In genomic region chr13:113458218-113459065, GRCh38 we compare ENCODE assay signal across 9 cellular contexts. TPM values are rescaled to one million over a fixed set of nuclear protein-coding genes. Genes with fewer than 3 reads are reported as not detected.
DNase-seq lines count a peak whose midpoint lies in the region; ATAC-seq and TF ChIP-seq lines count a peak whose summit lies in the region.
"Had no signal": no experiment of that assay in that cellular context is flagged by ENCODE, and none has a peak within 500 bp of the region (broad histone marks: within the 10 kb centered on the region; RNA-seq: fewer than 3 reads in every experiment).

No MANE protein-coding gene starts in this region.

- no peaks in the 10 kb centered on the region for H3K9me3 ChIP-seq in MG63
- no peaks in the 10 kb centered on the region for H3K9me3 ChIP-seq in vagina

- no peak for ATAC-seq in GM19328 (IDR thresholded peaks at IDR 0.05; ENCODE audit: unreplicated experiment)
- no peak for ATAC-seq in effector memory CD8-positive, alpha-beta T cell (replicated peaks)

- H3K27me3 Mint-ChIP-seq in nephron (ENCODE audit: low read depth) = no peaks in the 10 kb centered on the region
- no peaks in the 10 kb centered on the region for H3K27me3 Mint-ChIP-seq in T-helper 2 cell treated with Interferon-gamma antibody and Interleukin-4, amounts not matched to agents 5 μg/mL and 100 μg/mL, for 36 hours (ENCODE audit: low read depth)
- H3K27me3 Mint-ChIP-seq in effector memory CD8-positive, alpha-beta T cell = no peaks in the 10 kb centered on the region

- H3K4me1 Mint-ChIP-seq in nephron = peaks cover 10% of the 10 kb centered on the region
- no peaks in the 10 kb centered on the region for H3K4me1 Mint-ChIP-seq in T-helper 2 cell treated with Interferon-gamma antibody and Interleukin-4, amounts not matched to agents 5 μg/mL and 100 μg/mL, for 36 hours (ENCODE audit: low read depth)
- no peaks in the 10 kb centered on the region for H3K4me1 Mint-ChIP-seq in effector memory CD8-positive, alpha-beta T cell (ENCODE audit: low read depth in 2 of 2)

- TF ChIP-seq CTCF in dorsolateral prefrontal cortex (IDR thresholded peaks at IDR 0.05 in 54 of 56, conservative IDR thresholded peaks at IDR 0.05 in 2 of 56; ENCODE audit: low read depth in 1 of 56, partially characterized antibody in 56 of 56) = peak in 46 of 56 donors; percentile 4 to 58 (median 38)
- TF ChIP-seq CTCF in nephron (IDR thresholded peaks at IDR 0.05; ENCODE audit: unreplicated experiment in 3 of 3) = peak; percentile 16 to 51 (median 38)
- TF ChIP-seq CTCF in vagina (IDR thresholded peaks at IDR 0.05) = no peak

- no peak overlapping the region for H3K4me3 ChIP-seq in MG63
- no peak overlapping the region for H3K4me3 ChIP-seq in dorsolateral prefrontal cortex
- H3K4me3 ChIP-seq in vagina = no peak overlapping the region

- H3K4me3 Mint-ChIP-seq in nephron = no peak overlapping the region
- no peak overlapping the region for H3K4me3 Mint-ChIP-seq in T-helper 2 cell treated with Interferon-gamma antibody and Interleukin-4, amounts not matched to agents 5 μg/mL and 100 μg/mL, for 36 hours
- no peak overlapping the region for H3K4me3 Mint-ChIP-seq in effector memory CD8-positive, alpha-beta T cell

- H3K27me3 ChIP-seq in MG63 (no peaks in the 10 kb centered on the region), dorsolateral prefrontal cortex (no peaks in the 10 kb centered on the region), vagina (no peaks in the 10 kb centered on the region)

- peak overlapping the region in 1 of 3 experiments; percentile 30 for H3K27ac Mint-ChIP-seq in nephron
- no peak overlapping the region for H3K27ac Mint-ChIP-seq in T-helper 2 cell treated with Interferon-gamma antibody and Interleukin-4, amounts not matched to agents 5 μg/mL and 100 μg/mL, for 36 hours
- peak overlapping the region in 1 of 2 donors; percentile 59 for H3K27ac Mint-ChIP-seq in effector memory CD8-positive, alpha-beta T cell

- DNase-seq in Daoy (ENCODE audit: low read depth) = peak; percentile 10
- DNase-seq in MG63 = peak; percentile 20
- no peak for DNase-seq in dorsolateral prefrontal cortex
- DNase-seq in vagina (ENCODE audit: extremely low spot score in 2 of 2) = no peak
- DNase-seq in T-helper 2 cell treated with Interferon-gamma antibody and Interleukin-4, amounts not matched to agents 5 μg/mL and 100 μg/mL, for 36 hours (ENCODE audit: low spot score) = no peak
- DNase-seq in effector memory CD8-positive, alpha-beta T cell = no peak
- DNase-seq: NCI-H2029 treated with DMSO at 0.1 percent for 48 hours had no signal

- H3K27ac ChIP-seq in dorsolateral prefrontal cortex (peak overlapping the region in 30 of 59 donors; percentile 0 to 69 (median 36)), vagina (no peak overlapping the region)

- H3K4me1 ChIP-seq in vagina = no peaks in the 10 kb centered on the region

- peaks cover 68% of the 10 kb centered on the region for H3K36me3 Mint-ChIP-seq in nephron (ENCODE audit: low read depth)
- H3K36me3 Mint-ChIP-seq in T-helper 2 cell treated with Interferon-gamma antibody and Interleukin-4, amounts not matched to agents 5 μg/mL and 100 μg/mL, for 36 hours (ENCODE audit: low read depth) = peaks cover 15% of the 10 kb centered on the region
- H3K36me3 Mint-ChIP-seq in effector memory CD8-positive, alpha-beta T cell (ENCODE audit: insufficient read depth) = peaks cover 17% of the 10 kb centered on the region

- H3K9me3 Mint-ChIP-seq in nephron = no peaks in the 10 kb centered on the region
- H3K9me3 Mint-ChIP-seq in T-helper 2 cell treated with Interferon-gamma antibody and Interleukin-4, amounts not matched to agents 5 μg/mL and 100 μg/mL, for 36 hours = no peaks in the 10 kb centered on the region
- no peaks in the 10 kb centered on the region for H3K9me3 Mint-ChIP-seq in effector memory CD8-positive, alpha-beta T cell

- intact Hi-C loops in dorsolateral prefrontal cortex (cut with DNase I) (no loop called here), vagina (cut with DNase I) (no loop called here)

- TF ChIP-seq POLR2A in vagina (IDR thresholded peaks at IDR 0.05) = no peak

- peaks cover 53% of the 10 kb centered on the region for H3K36me3 ChIP-seq in MG63
- H3K36me3 ChIP-seq in vagina = peaks cover 0 to 51% of the 10 kb centered on the region in 2 donors

RNA-seq across cellular contexts. Expression of gene ADPRHL1, which starts 5.2 kb away (rescaled TPM):
- total RNA-seq in Daoy (2014; rRNA removed; shearing (Covaris generic)) = 0.95 and 1.4 TPM in 2 replicates
- 0.96 and 2.8 TPM in 2 replicates for total RNA-seq in MG63 (2014; rRNA removed; shearing (Covaris generic); ENCODE audit: low replicate concordance)
- total RNA-seq in dorsolateral prefrontal cortex (10 to 100 TPM in 115 of 120 experiments, 1 to 10 TPM in 5; 5.4 to 26.4 (median 17.8) TPM), vagina (1.7 TPM)

RNA-seq across cellular contexts. Expression of gene DCUN1D2, which starts 32.1 kb away (rescaled TPM):
- 8.2 and 13.8 TPM in 2 replicates for total RNA-seq in Daoy (2014; rRNA removed; shearing (Covaris generic))
- total RNA-seq in MG63 (2014; rRNA removed; shearing (Covaris generic); ENCODE audit: low replicate concordance) = 6.0 and 6.8 TPM in 2 replicates
- total RNA-seq in dorsolateral prefrontal cortex (10 to 100 TPM; 27.6 to 95.6 (median 60.2) TPM), vagina (13.3 TPM)

Comparison
In these comparisons a context has a peak if more than half of its experiments do, and no peak if none do; other contexts are left out.
1. DNase-seq: peak in Daoy (single experiment) and MG63 (single experiment); none in dorsolateral prefrontal cortex (0 of 10), vagina (0 of 2), T-helper 2 cell treated with Interferon-gamma antibody and Interleukin-4, amounts not matched to agents 5 μg/mL and 100 μg/mL, for 36 hours (single experiment) and effector memory CD8-positive, alpha-beta T cell (0 of 3).
2. CTCF ChIP-seq: peak in dorsolateral prefrontal cortex (46 of 56) and nephron (3 of 3); none in vagina (0 of 3).